In the genomic region with DNA sequence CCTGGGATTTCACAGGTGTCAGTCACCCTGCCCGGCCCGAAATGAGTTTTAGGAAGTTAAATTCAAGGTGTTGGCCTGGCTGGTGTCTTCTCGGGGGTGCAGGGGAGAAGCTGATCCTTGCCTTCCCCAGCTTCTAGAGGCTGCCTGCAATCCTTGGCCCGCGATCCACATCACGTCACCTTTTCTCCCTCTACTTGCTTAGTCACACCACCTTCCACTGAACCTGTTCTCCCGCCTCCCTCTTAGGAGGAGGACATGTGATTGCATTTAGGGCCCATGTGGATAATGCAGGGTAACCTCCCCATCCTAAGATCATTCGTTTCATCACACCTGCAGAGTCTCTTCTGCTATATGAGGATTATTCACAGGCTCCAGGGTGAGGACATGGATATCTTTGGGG, we compare ENCODE assay signal across 24 cellular contexts. TPM values are rescaled to one million over a fixed set of nuclear protein-coding genes. Genes with fewer than 3 reads are reported as not detected.
DNase-seq lines count a peak whose midpoint lies in the region; ATAC-seq and TF ChIP-seq lines count a peak whose summit lies in the region.
"Had no signal": no experiment of that assay in that cellular context is flagged by ENCODE, and none has a peak within 500 bp of the region (broad histone marks: within the 10 kb centered on the region; RNA-seq: fewer than 3 reads in every experiment).

No MANE protein-coding gene starts in this region.

- in situ Hi-C loops in ACHN (cut with HindIII; ENCODE audit: low pct_ligation_motif_present, low pct_unique_long_range_greater_than_20kb, low sequenced_read_pairs) = no loop called here

- H3K36me3 Mint-ChIP-seq in endodermal cell (ENCODE audit: low read depth) (no peaks in the 10 kb centered on the region), osteocyte (ENCODE audit: unreplicated experiment) (no peaks in the 10 kb centered on the region)
- H3K36me3 Mint-ChIP-seq: activated CD4-positive, alpha-beta memory T cell treated with anti-CD3 and anti-CD28 coated beads for 36 hours; CD14-positive monocyte; IgD-negative memory B cell had no signal

- no peaks in the 10 kb centered on the region for H3K9me3 ChIP-seq in endodermal cell (ENCODE audit: control insufficient read depth, low read length)
- H3K9me3 ChIP-seq: body of pancreas, pancreas had no signal

- TF ChIP-seq CTCF in endodermal cell (conservative IDR thresholded peaks at IDR 0.05) = no peak
- no peak for TF ChIP-seq CTCF in osteocyte (IDR thresholded peaks at IDR 0.05)

- no peak overlapping the region for H3K4ac ChIP-seq in mesendoderm (ENCODE audit: low read depth, low read length)

- no peak for TF ChIP-seq EP300 in Ishikawa (IDR thresholded peaks at IDR 0.05; ENCODE audit: borderline replicate concordance)

- H3K9ac ChIP-seq in endodermal cell (ENCODE audit: extremely low read depth, low read length, poor library complexity, severe bottlenecking) (no peak overlapping the region), mesendoderm (ENCODE audit: low read length) (no peak overlapping the region)

- no peak overlapping the region for H3K4me3 Mint-ChIP-seq in endodermal cell
- H3K4me3 Mint-ChIP-seq in osteocyte (ENCODE audit: unreplicated experiment) = no peak overlapping the region
- H3K4me3 Mint-ChIP-seq: activated CD4-positive, alpha-beta memory T cell treated with anti-CD3 and anti-CD28 coated beads for 36 hours; CD14-positive monocyte; effector memory CD8-positive, alpha-beta T cell; IgD-negative memory B cell; naive thymus-derived CD8-positive, alpha-beta T cell had no signal

- H2BK5ac ChIP-seq in mesendoderm (ENCODE audit: low read length) = no peak overlapping the region

- no peak for ATAC-seq in GM19328 (IDR thresholded peaks at IDR 0.05; ENCODE audit: unreplicated experiment)
- ATAC-seq: body of pancreas; effector memory CD8-positive, alpha-beta T cell; left colon; naive thymus-derived CD8-positive, alpha-beta T cell; pancreas; sciatic nerve had no signal

- H3K79me2 ChIP-seq in mesendoderm (ENCODE audit: control insufficient read depth, insufficient read depth, low read length) = no peaks in the 10 kb centered on the region

- peak; percentile 65 for DNase-seq in DMS53 (lab: John Stamatoyannopoulos, UW)
- peak; percentile 60 for DNase-seq in endodermal cell
- peak; percentile 39 for DNase-seq in mesendoderm
- DNase-seq in ACHN = no peak
- DNase-seq in effector CD8-positive, alpha-beta T cell (lab: John Stamatoyannopoulos, UW) = no peak
- no peak for DNase-seq in osteocyte (ENCODE audit: extremely low spot score, unreplicated experiment)
- DNase-seq: activated CD4-positive, alpha-beta memory T cell treated with anti-CD3 and anti-CD28 coated beads for 36 hours; activated effector memory CD4-positive, alpha-beta T cell treated with Interleukin-2 at 50 U/mL for 16 hours; body of pancreas; effector memory CD8-positive, alpha-beta T cell; GDM1; left colon; naive thymus-derived CD8-positive, alpha-beta T cell; NCI-H1436; NCI-H524; pancreas; Right ventricle myocardium superior; stimulated activated CD4-positive, alpha-beta T cell treated with anti-CD3 and anti-CD28 coated beads, Interleukin-15, amount 100 ng/mL, for 24 hours; stimulated activated CD8-positive, alpha-beta memory T cell treated with anti-CD3 and anti-CD28 coated beads, Interleukin-4, amount 100 ng/mL, for 48 hours had no signal

- no peaks in the 10 kb centered on the region for H3K4me1 Mint-ChIP-seq in endodermal cell
- H3K4me1 Mint-ChIP-seq in osteocyte (ENCODE audit: unreplicated experiment) = no peaks in the 10 kb centered on the region
- H3K4me1 Mint-ChIP-seq: CD14-positive monocyte; naive thymus-derived CD8-positive, alpha-beta T cell had no signal

- no peaks in the 10 kb centered on the region for H3K9me3 Mint-ChIP-seq in endodermal cell
- H3K9me3 Mint-ChIP-seq in osteocyte (ENCODE audit: unreplicated experiment) = no peaks in the 10 kb centered on the region
- H3K9me3 Mint-ChIP-seq: activated CD4-positive, alpha-beta memory T cell treated with anti-CD3 and anti-CD28 coated beads for 36 hours; effector memory CD8-positive, alpha-beta T cell; naive thymus-derived CD8-positive, alpha-beta T cell had no signal

- H3K4me3 ChIP-seq in endodermal cell (ENCODE audit: low read length) (no peak overlapping the region), mesendoderm (ENCODE audit: low read length) (no peak overlapping the region)
- H3K4me3 ChIP-seq: body of pancreas, pancreas had no signal

- H3K79me1 ChIP-seq in mesendoderm (ENCODE audit: low read length) = no peaks in the 10 kb centered on the region

- H3K18ac ChIP-seq in mesendoderm (ENCODE audit: low read length) = no peak overlapping the region

- TF ChIP-seq RAD21 in Ishikawa (IDR thresholded peaks at IDR 0.05; ENCODE audit: low read depth) = no peak

- H4K8ac ChIP-seq in mesendoderm (ENCODE audit: low read depth, low read length) = no peak overlapping the region

- no peak overlapping the region for H2BK15ac ChIP-seq in mesendoderm (replicated peaks; ENCODE audit: low read depth)

- H3K4me1 ChIP-seq in endodermal cell (ENCODE audit: control insufficient read depth, insufficient read depth, low read length) (no peaks in the 10 kb centered on the region), mesendoderm (ENCODE audit: control insufficient read depth, low read depth, low read length) (no peaks in the 10 kb centered on the region)
- H3K4me1 ChIP-seq: body of pancreas, pancreas had no signal

- no peak overlapping the region for H2BK120ac ChIP-seq in mesendoderm (ENCODE audit: low read depth, low read length)

- no peak overlapping the region for H3K27ac Mint-ChIP-seq in endodermal cell
- H3K27ac Mint-ChIP-seq in osteocyte (ENCODE audit: unreplicated experiment) = no peak overlapping the region
- H3K27ac Mint-ChIP-seq: activated CD4-positive, alpha-beta memory T cell treated with anti-CD3 and anti-CD28 coated beads for 36 hours; effector memory CD8-positive, alpha-beta T cell had no signal

- no peak overlapping the region for H2AK5ac ChIP-seq in mesendoderm (ENCODE audit: low read length)

- 93 to 97% methylated on average over 3 to 8 of the region's 8 CpGs for WGBS in endodermal cell (ENCODE audit: insufficient coverage in 1 of 2, insufficient read length in 1 of 2), 2 experiments
- WGBS in mesendoderm (ENCODE audit: extremely low coverage, insufficient coverage, low lambda C conversion rate) = no CpG with 5 or more reads among the region's 8 CpGs

- no peak overlapping the region for H4K5ac ChIP-seq in mesendoderm (ENCODE audit: low read length)

- H3K27me3 ChIP-seq in endodermal cell (ENCODE audit: control insufficient read depth, insufficient read depth, low read length, poor library complexity, severe bottlenecking) = no peaks in the 10 kb centered on the region
- no peaks in the 10 kb centered on the region for H3K27me3 ChIP-seq in mesendoderm (ENCODE audit: insufficient read depth, low read length, poor library complexity)
- H3K27me3 ChIP-seq: body of pancreas, pancreas had no signal

- no peak overlapping the region for H3K56ac ChIP-seq in mesendoderm (ENCODE audit: low read length)

- no peak overlapping the region for H3K23ac ChIP-seq in mesendoderm (ENCODE audit: low read length)

- H3K27ac ChIP-seq in endodermal cell (ENCODE audit: low read depth, low read length) (no peak overlapping the region), mesendoderm (ENCODE audit: low read depth, low read length) (no peak overlapping the region)
- H3K27ac ChIP-seq: body of pancreas, pancreas had no signal

- no peaks in the 10 kb centered on the region for H3K27me3 Mint-ChIP-seq in endodermal cell (ENCODE audit: insufficient read depth)
- H3K27me3 Mint-ChIP-seq in osteocyte (ENCODE audit: unreplicated experiment) = no peaks in the 10 kb centered on the region
- H3K27me3 Mint-ChIP-seq: activated CD4-positive, alpha-beta memory T cell treated with anti-CD3 and anti-CD28 coated beads for 36 hours; naive thymus-derived CD8-positive, alpha-beta T cell had no signal

- no peak overlapping the region for H3K4me2 ChIP-seq in mesendoderm (ENCODE audit: low read length)

- H3K36me3 ChIP-seq in endodermal cell (ENCODE audit: control insufficient read depth, insufficient read depth, low read length) = no peaks in the 10 kb centered on the region
- no peaks in the 10 kb centered on the region for H3K36me3 ChIP-seq in mesendoderm (ENCODE audit: control insufficient read depth, insufficient read depth, low read length)
- H3K36me3 ChIP-seq: pancreas had no signal

TF ChIP-seq in Ishikawa, 13 proteins besides CTCF, POLR2A, EP300 and RAD21:
- TF ChIP-seq CREB1 (IDR thresholded peaks at IDR 0.05; ENCODE audit: low read depth) (no peak), TEAD4 (IDR thresholded peaks at IDR 0.05) (no peak), ZBTB7A (IDR thresholded peaks at IDR 0.05; ENCODE audit: low read depth) (no peak)
- TF ChIP-seq, protein P1, sequence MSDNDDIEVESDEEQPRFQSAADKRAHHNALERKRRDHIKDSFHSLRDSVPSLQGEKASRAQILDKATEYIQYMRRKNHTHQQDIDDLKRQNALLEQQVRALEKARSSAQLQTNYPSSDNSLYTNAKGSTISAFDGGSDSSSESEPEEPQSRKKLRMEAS (IDR thresholded peaks at IDR 0.05) = peak; percentile 57
- TF ChIP-seq, protein P2, sequence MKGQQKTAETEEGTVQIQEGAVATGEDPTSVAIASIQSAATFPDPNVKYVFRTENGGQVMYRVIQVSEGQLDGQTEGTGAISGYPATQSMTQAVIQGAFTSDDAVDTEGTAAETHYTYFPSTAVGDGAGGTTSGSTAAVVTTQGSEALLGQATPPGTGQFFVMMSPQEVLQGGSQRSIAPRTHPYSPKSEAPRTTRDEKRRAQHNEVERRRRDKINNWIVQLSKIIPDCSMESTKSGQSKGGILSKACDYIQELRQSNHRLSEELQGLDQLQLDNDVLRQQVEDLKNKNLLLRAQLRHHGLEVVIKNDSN (IDR thresholded peaks at IDR 0.05) = no peak
TF ChIP-seq in Ishikawa: peak in this region for 1.

RNA-seq across cellular contexts. Expression of a gene that starts 25.4 kb away (rescaled TPM):
- 10 to 100 TPM; 85.7 to 87.3 TPM for total RNA-seq in endodermal cell
- polyA plus RNA-seq in endodermal cell (2013, experiment 1 of 2) = 66.0 TPM
- polyA plus RNA-seq in endodermal cell (2013, experiment 2 of 2) = 60.3 TPM
- 37.5 TPM for polyA plus RNA-seq in mesendoderm (2013, experiment 1 of 2)
- polyA plus RNA-seq in mesendoderm (2013, experiment 2 of 2) = 37.8 TPM
- total RNA-seq in osteocyte = 76.7 and 78.9 TPM in 2 replicates

Comparison
In these comparisons a context has a peak if more than half of its experiments do, and no peak if none do; other contexts are left out.
1. DNase-seq: peak in DMS53 (single experiment), endodermal cell (single experiment) and mesendoderm (single experiment); none in ACHN (single experiment), effector CD8-positive, alpha-beta T cell (single experiment) and osteocyte (single experiment).